ENCODE assay signal across 7 cellular contexts in genomic region chr1:149700677-149701567, GRCh38.
A peak's percentile ranks its signal among the peaks of the same experiment; 100 is the strongest.
DNase-seq lines count a peak whose midpoint lies in the region; ATAC-seq and TF ChIP-seq lines count a peak whose summit lies in the region.
"Not testable (repeated sequence)": the region's sequence is repeated elsewhere in the genome, so short reads cannot be mapped to it uniquely, and the experiment has no call there.

No MANE protein-coding gene starts in this region.

- H3K27me3 ChIP-seq in CD8-positive, alpha-beta T cell (ENCODE audit: insufficient read depth, low read length) = not testable (repeated sequence)

- not testable (repeated sequence) for H3K27ac Mint-ChIP-seq in CD8-positive, alpha-beta T cell; T-cell; activated CD8-positive, alpha-beta T cell treated with anti-CD3 and anti-CD28 coated beads, Interleukin-2, amount 10 ng/mL, durations not matched to agents 7 days and 5 days; activated naive CD8-positive, alpha-beta T cell treated with anti-CD3 and anti-CD28 coated beads, Interleukin-2, amount 10 ng/mL, durations not matched to agents 7 days and 5 days; naive B cell; stimulated activated memory B cell treated with anti-CD40 and anti-IgM and Interleukin-4, amounts not matched to agents 10 μg/mL and 1 μg/mL and 100 μg/mL, for 72 hours

- intact Hi-C loops in CD8-positive, alpha-beta T cell (cut with DNase I, micrococcal nuclease); Right ventricle myocardium superior (cut with DNase I): not testable (repeated sequence)

- not testable (repeated sequence) for H3K27me3 Mint-ChIP-seq in CD8-positive, alpha-beta T cell (ENCODE audit: low read depth); T-cell; activated CD8-positive, alpha-beta T cell treated with anti-CD3 and anti-CD28 coated beads, Interleukin-2, amount 10 ng/mL, durations not matched to agents 7 days and 5 days (ENCODE audit: low read depth); activated naive CD8-positive, alpha-beta T cell treated with anti-CD3 and anti-CD28 coated beads, Interleukin-2, amount 10 ng/mL, durations not matched to agents 7 days and 5 days; naive B cell; stimulated activated memory B cell treated with anti-CD40 and anti-IgM and Interleukin-4, amounts not matched to agents 10 μg/mL and 1 μg/mL and 100 μg/mL, for 72 hours

- not testable (repeated sequence) for H3K4me1 Mint-ChIP-seq in CD8-positive, alpha-beta T cell (ENCODE audit: low read depth); T-cell; activated CD8-positive, alpha-beta T cell treated with anti-CD3 and anti-CD28 coated beads, Interleukin-2, amount 10 ng/mL, durations not matched to agents 7 days and 5 days (ENCODE audit: low read depth); activated naive CD8-positive, alpha-beta T cell treated with anti-CD3 and anti-CD28 coated beads, Interleukin-2, amount 10 ng/mL, durations not matched to agents 7 days and 5 days; naive B cell; stimulated activated memory B cell treated with anti-CD40 and anti-IgM and Interleukin-4, amounts not matched to agents 10 μg/mL and 1 μg/mL and 100 μg/mL, for 72 hours

- POLR2A ChIA-PET in CD8-positive, alpha-beta T cell (lab: Charles Lee); T-cell (lab: Charles Lee); activated CD8-positive, alpha-beta T cell treated with anti-CD3 and anti-CD28 coated beads, Interleukin-2, amount 10 ng/mL, durations not matched to agents 7 days and 5 days (lab: Charles Lee); activated naive CD8-positive, alpha-beta T cell treated with anti-CD3 and anti-CD28 coated beads, Interleukin-2, amount 10 ng/mL, durations not matched to agents 7 days and 5 days (lab: Charles Lee): not testable (repeated sequence)

- TF ChIP-seq CTCF in CD8-positive, alpha-beta T cell (IDR thresholded peaks at IDR 0.05) = not testable (repeated sequence)

- H3K36me3 Mint-ChIP-seq in CD8-positive, alpha-beta T cell; T-cell; activated CD8-positive, alpha-beta T cell treated with anti-CD3 and anti-CD28 coated beads, Interleukin-2, amount 10 ng/mL, durations not matched to agents 7 days and 5 days (ENCODE audit: low read depth); activated naive CD8-positive, alpha-beta T cell treated with anti-CD3 and anti-CD28 coated beads, Interleukin-2, amount 10 ng/mL, durations not matched to agents 7 days and 5 days; naive B cell; stimulated activated memory B cell treated with anti-CD40 and anti-IgM and Interleukin-4, amounts not matched to agents 10 μg/mL and 1 μg/mL and 100 μg/mL, for 72 hours: not testable (repeated sequence)

- peak; percentile 75 for ATAC-seq in CD8-positive, alpha-beta T cell
- ATAC-seq in T-cell (replicated peaks in 1 of 4) (peak; percentile 68 to 86 (median 74)), Right ventricle myocardium superior (ENCODE audit: poor library complexity) (peak; percentile 22), naive B cell (ENCODE audit: low read depth in 2 of 2) (peak; percentile 68 to 80)
- peak; percentile 72 for ATAC-seq in activated CD8-positive, alpha-beta T cell treated with anti-CD3 and anti-CD28 coated beads, Interleukin-2, amount 10 ng/mL, durations not matched to agents 7 days and 5 days
- ATAC-seq in activated naive CD8-positive, alpha-beta T cell treated with anti-CD3 and anti-CD28 coated beads, Interleukin-2, amount 10 ng/mL, durations not matched to agents 7 days and 5 days (ENCODE audit: low read depth) = peak; percentile 39
- ATAC-seq in stimulated activated memory B cell treated with anti-CD40 and anti-IgM and Interleukin-4, amounts not matched to agents 10 μg/mL and 1 μg/mL and 100 μg/mL, for 72 hours = peak; percentile 39

- not testable (repeated sequence) for H3K27ac ChIP-seq in CD8-positive, alpha-beta T cell (ENCODE audit: low read depth, low read length)

- CTCF ChIA-PET in CD8-positive, alpha-beta T cell (lab: Charles Lee); T-cell (lab: Charles Lee); activated CD8-positive, alpha-beta T cell treated with anti-CD3 and anti-CD28 coated beads, Interleukin-2, amount 10 ng/mL, durations not matched to agents 7 days and 5 days (lab: Charles Lee): not testable (repeated sequence)

- H3K4me3 ChIP-seq in CD8-positive, alpha-beta T cell (ENCODE audit: low read depth, low read length) = not testable (repeated sequence)

- H3K36me3 ChIP-seq in CD8-positive, alpha-beta T cell (ENCODE audit: insufficient read depth, low read length) = not testable (repeated sequence)

- not testable (repeated sequence) for H3K4me1 ChIP-seq in CD8-positive, alpha-beta T cell (ENCODE audit: insufficient read depth, low read length)

- not testable (repeated sequence) for H3K9me3 ChIP-seq in CD8-positive, alpha-beta T cell (ENCODE audit: low read length)

- not testable (repeated sequence) for DNase-seq in CD8-positive, alpha-beta T cell; T-cell; activated CD8-positive, alpha-beta T cell treated with anti-CD3 and anti-CD28 coated beads, Interleukin-2, amount 10 ng/mL, durations not matched to agents 7 days and 5 days; activated naive CD8-positive, alpha-beta T cell treated with anti-CD3 and anti-CD28 coated beads, Interleukin-2, amount 10 ng/mL, durations not matched to agents 7 days and 5 days; Right ventricle myocardium superior; naive B cell

- not testable (repeated sequence) for H3K9me3 Mint-ChIP-seq in CD8-positive, alpha-beta T cell; T-cell; activated CD8-positive, alpha-beta T cell treated with anti-CD3 and anti-CD28 coated beads, Interleukin-2, amount 10 ng/mL, durations not matched to agents 7 days and 5 days (ENCODE audit: insufficient read depth); activated naive CD8-positive, alpha-beta T cell treated with anti-CD3 and anti-CD28 coated beads, Interleukin-2, amount 10 ng/mL, durations not matched to agents 7 days and 5 days; naive B cell; stimulated activated memory B cell treated with anti-CD40 and anti-IgM and Interleukin-4, amounts not matched to agents 10 μg/mL and 1 μg/mL and 100 μg/mL, for 72 hours

- not testable (repeated sequence) for H3K4me3 Mint-ChIP-seq in CD8-positive, alpha-beta T cell; T-cell; activated CD8-positive, alpha-beta T cell treated with anti-CD3 and anti-CD28 coated beads, Interleukin-2, amount 10 ng/mL, durations not matched to agents 7 days and 5 days; activated naive CD8-positive, alpha-beta T cell treated with anti-CD3 and anti-CD28 coated beads, Interleukin-2, amount 10 ng/mL, durations not matched to agents 7 days and 5 days; naive B cell; stimulated activated memory B cell treated with anti-CD40 and anti-IgM and Interleukin-4, amounts not matched to agents 10 μg/mL and 1 μg/mL and 100 μg/mL, for 72 hours

Comparison
In these comparisons a context has a peak if more than half of its experiments do, and no peak if none do; other contexts are left out.
1. ATAC-seq: peak in every context shown above with its lines; median percentile 75 in CD8-positive, alpha-beta T cell; 74 in T-cell; 74 in naive B cell; 72 in activated CD8-positive, alpha-beta T cell treated with anti-CD3 and anti-CD28 coated beads, Interleukin-2, amount 10 ng/mL, durations not matched to agents 7 days and 5 days; 39 in activated naive CD8-positive, alpha-beta T cell treated with anti-CD3 and anti-CD28 coated beads, Interleukin-2, amount 10 ng/mL, durations not matched to agents 7 days and 5 days; 39 in stimulated activated memory B cell treated with anti-CD40 and anti-IgM and Interleukin-4, amounts not matched to agents 10 μg/mL and 1 μg/mL and 100 μg/mL, for 72 hours; 22 in Right ventricle myocardium superior.